2 cellular contexts compared by ENCODE assay signal in genomic region chr2:24418166-24418843, GRCh38.
TF ChIP-seq lines count a peak whose summit lies in the region.

No MANE protein-coding gene starts in this region.

TF ChIP-seq in GM23338, 12 proteins besides CTCF, POLR2A, EP300 and RAD21:
- no peak for TF ChIP-seq ZNF462 (CRISPR knock-in tag; IDR thresholded peaks at IDR 0.05)
- no peak for TF ChIP-seq EZH2 (IDR thresholded peaks at IDR 0.05; ENCODE audit: low read depth, unreplicated experiment)
- TF ChIP-seq EZH2phosphoT487 (IDR thresholded peaks at IDR 0.05; ENCODE audit: unreplicated experiment), result no peak
- TF ChIP-seq ETS1 (IDR thresholded peaks at IDR 0.05), result no peak
- no peak for TF ChIP-seq ZNF331 (CRISPR knock-in tag; IDR thresholded peaks at IDR 0.05; ENCODE audit: low read depth)
- TF ChIP-seq STAT1 (IDR thresholded peaks at IDR 0.05; ENCODE audit: unreplicated experiment), result no peak
- TF ChIP-seq REST (IDR thresholded peaks at IDR 0.05; ENCODE audit: unreplicated experiment), result no peak
- TF ChIP-seq POLR2AphosphoS5 (IDR thresholded peaks at IDR 0.05; ENCODE audit: low read depth), result no peak
- TF ChIP-seq CREB1 (CRISPR knock-in tag; IDR thresholded peaks at IDR 0.05; ENCODE audit: low read depth), result no peak
- TF ChIP-seq JUNB (IDR thresholded peaks at IDR 0.05; ENCODE audit: unreplicated experiment), result no peak
- TF ChIP-seq NANOG (IDR thresholded peaks at IDR 0.05; ENCODE audit: borderline replicate concordance), result no peak

TF ChIP-seq in H1, 55 proteins besides CTCF, POLR2A, EP300 and RAD21:
- TF ChIP-seq SUZ12 (IDR thresholded peaks at IDR 0.05; ENCODE audit: low read length) (no peak), MAFK (IDR thresholded peaks at IDR 0.05; ENCODE audit: low read depth, low read length) (no peak), USF2 (IDR thresholded peaks at IDR 0.05; ENCODE audit: low read length) (no peak), CHD7 (IDR thresholded peaks at IDR 0.05; ENCODE audit: insufficient replicate concordance, low read length) (no peak)
